12 cellular contexts compared by ENCODE assay signal in the genomic region with DNA sequence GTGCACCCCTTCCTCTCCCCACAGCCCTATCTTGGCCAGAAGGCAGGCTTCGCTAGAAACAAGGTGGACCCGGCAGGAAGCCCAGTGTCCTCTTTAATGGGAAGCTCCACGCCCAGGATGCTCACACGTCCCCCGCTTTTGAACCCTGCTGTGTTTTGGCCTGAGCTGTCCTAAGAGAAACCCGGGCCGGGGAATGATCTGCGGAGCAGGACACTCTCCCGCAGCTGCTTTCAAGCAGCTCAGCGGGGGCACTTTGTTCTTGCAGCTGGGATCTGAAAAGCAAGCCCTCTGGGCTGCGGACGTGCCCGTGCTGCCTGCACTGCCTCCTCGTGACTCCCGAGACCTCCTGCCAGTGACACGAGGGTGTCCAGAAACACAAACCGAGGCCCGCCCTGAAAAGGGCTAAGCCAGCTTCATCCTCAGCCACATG. TPM values are rescaled to one million over a fixed set of nuclear protein-coding genes. Genes with fewer than 3 reads are reported as not detected.
A peak's percentile ranks its signal among the peaks of the same experiment; 100 is the strongest.
DNase-seq lines count a peak whose midpoint lies in the region; ATAC-seq and TF ChIP-seq lines count a peak whose summit lies in the region.
"Had no signal": no experiment of that assay in that cellular context is flagged by ENCODE, and none has a peak within 500 bp of the region (broad histone marks: within the 10 kb centered on the region; RNA-seq: fewer than 3 reads in every experiment).

No MANE protein-coding gene starts in this region.

- ATAC-seq in GM18907 (IDR thresholded peaks at IDR 0.05; ENCODE audit: unreplicated experiment) (no peak), HG02642 (IDR thresholded peaks at IDR 0.05; ENCODE audit: poor library complexity, unreplicated experiment) (no peak), GM19452 (IDR thresholded peaks at IDR 0.05; ENCODE audit: unreplicated experiment) (no peak)

- no peak overlapping the region for H3K4me3 ChIP-seq in fibroblast of villous mesenchyme (ENCODE audit: low read depth, low read length)
- H3K4me3 ChIP-seq: tibial nerve had no signal

- DNase-seq in ELF-1 (ENCODE audit: low read depth, low spot score) (peak; percentile 90), NCI-H345 (lab: John Stamatoyannopoulos, UW) (peak; percentile 97), fibroblast of villous mesenchyme (ENCODE audit: low read depth) (peak; percentile 38), midbrain (lab: John Stamatoyannopoulos, UW) (peak; percentile 16), DMS 273 treated with DMSO at 0.1 percent for 48 hours (lab: John Stamatoyannopoulos, UW) (no peak)
- DNase-seq: activated gamma-delta T cell treated with Interleukin-2 at 50 U/mL for 16 hours, NCI-H1694 treated with DMSO at 0.1 percent for 48 hours, occipital lobe had no signal

- no peak for TF ChIP-seq CTCF in fibroblast of villous mesenchyme (IDR thresholded peaks at IDR 0.05; ENCODE audit: insufficient read depth, low read depth, low read length)

RNA-seq across cellular contexts. Expression of gene SCARB1, which starts 30.0 kb away (rescaled TPM):
- 22.5 and 28.5 TPM in 2 replicates for total RNA-seq in fibroblast of villous mesenchyme
